ENCODE assay signal across 16 cellular contexts in genomic region chr5:62603934-62604333, GRCh38. TPM values are rescaled to one million over a fixed set of nuclear protein-coding genes. Genes with fewer than 3 reads are reported as not detected.
DNase-seq lines count a peak whose midpoint lies in the region; ATAC-seq and TF ChIP-seq lines count a peak whose summit lies in the region.
"Had no signal": no experiment of that assay in that cellular context is flagged by ENCODE, and none has a peak within 500 bp of the region (broad histone marks: within the 10 kb centered on the region; RNA-seq: fewer than 3 reads in every experiment).

No MANE protein-coding gene starts in this region.

- ATAC-seq in PC-3 = no peak
- ATAC-seq in stimulated activated naive B cell treated with anti-CD40 and anti-IgM and Interleukin-4, amounts not matched to agents 10 μg/mL and 1 μg/mL and 100 μg/mL, for 72 hours (replicated peaks) = no peak

- no peak overlapping the region for H3K4me2 ChIP-seq in PC-3 (ENCODE audit: low read length)
- H3K4me2 ChIP-seq: BLaER1 had no signal

- H4K20me1 ChIP-seq in PC-3 (ENCODE audit: low read length) = no peaks in the 10 kb centered on the region
- H4K20me1 ChIP-seq: BLaER1 had no signal

- H3K9me3 ChIP-seq in breast epithelium (no peaks in the 10 kb centered on the region), PC-3 (ENCODE audit: low read length) (no peaks in the 10 kb centered on the region)
- H3K9me3 ChIP-seq: BLaER1, Caco-2, HAP-1 had no signal

- H3K79me2 ChIP-seq in PC-3 (ENCODE audit: low read length) = no peaks in the 10 kb centered on the region

- H3K4me1 ChIP-seq in breast epithelium (no peaks in the 10 kb centered on the region), PC-3 (ENCODE audit: insufficient read depth, low read length) (peaks cover 13% of the 10 kb centered on the region)
- H3K4me1 ChIP-seq: BLaER1, Caco-2, HAP-1 had no signal

- intact Hi-C loops in MCF 10A (cut with micrococcal nuclease) (no loop called here), breast epithelium (cut with DNase I; ENCODE audit: low total_unique reads) (no loop called here), PC-3 (cut with micrococcal nuclease) (no loop called here)

- H3K9me2 ChIP-seq in PC-3 (replicated peaks; ENCODE audit: low read length) = no peaks in the 10 kb centered on the region

- H3K9me3 Mint-ChIP-seq in MCF 10A (ENCODE audit: unreplicated experiment) = peaks cover 9% of the 10 kb centered on the region
- no peaks in the 10 kb centered on the region for H3K9me3 Mint-ChIP-seq in stimulated activated naive B cell treated with anti-CD40 and anti-IgM and Interleukin-4, amounts not matched to agents 10 μg/mL and 1 μg/mL and 100 μg/mL, for 72 hours
- H3K9me3 Mint-ChIP-seq: CD8-positive, alpha-beta memory T cell; HFFc6 had no signal

- no peaks in the 10 kb centered on the region for H3K36me3 ChIP-seq in breast epithelium
- peaks cover 3% of the 10 kb centered on the region; the same call in 1 of the 2 replicates for H3K36me3 ChIP-seq in PC-3 (ENCODE audit: low read depth, low read length)

- peak; percentile 14 for DNase-seq in MCF 10A (ENCODE audit: unreplicated experiment)
- DNase-seq in breast epithelium (ENCODE audit: low spot score in 2 of 2) = no peak
- peak; percentile 23 for DNase-seq in PC-3
- DNase-seq in epithelial cell of esophagus (ENCODE audit: low read depth) = peak; percentile 22
- DNase-seq in stimulated activated naive B cell treated with anti-CD40 and anti-IgM and Interleukin-4, amounts not matched to agents 10 μg/mL and 1 μg/mL and 100 μg/mL, for 72 hours = no peak
- no peak for DNase-seq in stimulated activated CD4-positive, alpha-beta T cell treated with anti-CD3 and anti-CD28 coated beads, Interleukin-4, amount 100 ng/mL, for 24 hours
- DNase-seq in pons (ENCODE audit: low spot score) = no peak
- DNase-seq: 8988T; AML-193; Caco-2; CD8-positive, alpha-beta memory T cell; GOT3; HFFc6; KG1 had no signal

- no peak overlapping the region for H3K9ac ChIP-seq in PC-3 (ENCODE audit: low read length)
- H3K9ac ChIP-seq: BLaER1 had no signal

- TF ChIP-seq CTCF in MCF 10A (IDR thresholded peaks at IDR 0.05; ENCODE audit: unreplicated experiment) = no peak
- no peak for TF ChIP-seq CTCF in breast epithelium (IDR thresholded peaks at IDR 0.05)
- TF ChIP-seq CTCF in PC-3 (conservative IDR thresholded peaks at IDR 0.05; ENCODE audit: low read depth, low read length) = no peak
- TF ChIP-seq CTCF in epithelial cell of esophagus (IDR thresholded peaks at IDR 0.05; ENCODE audit: insufficient read depth, low read depth, low read length, missing control alignments) = no peak

- no peaks in the 10 kb centered on the region for H3K27me3 Mint-ChIP-seq in MCF 10A (ENCODE audit: insufficient read depth, unreplicated experiment)
- no peaks in the 10 kb centered on the region for H3K27me3 Mint-ChIP-seq in stimulated activated naive B cell treated with anti-CD40 and anti-IgM and Interleukin-4, amounts not matched to agents 10 μg/mL and 1 μg/mL and 100 μg/mL, for 72 hours
- H3K27me3 Mint-ChIP-seq: CD8-positive, alpha-beta memory T cell had no signal

- peaks cover 11% of the 10 kb centered on the region for H3K36me3 Mint-ChIP-seq in MCF 10A (ENCODE audit: insufficient read depth, unreplicated experiment)
- H3K36me3 Mint-ChIP-seq in stimulated activated naive B cell treated with anti-CD40 and anti-IgM and Interleukin-4, amounts not matched to agents 10 μg/mL and 1 μg/mL and 100 μg/mL, for 72 hours = peaks cover 16 to 30% of the 10 kb centered on the region in 2 donors

- H3K4me3 Mint-ChIP-seq in MCF 10A (ENCODE audit: unreplicated experiment) = no peak overlapping the region
- H3K4me3 Mint-ChIP-seq in stimulated activated naive B cell treated with anti-CD40 and anti-IgM and Interleukin-4, amounts not matched to agents 10 μg/mL and 1 μg/mL and 100 μg/mL, for 72 hours = no peak overlapping the region
- H3K4me3 Mint-ChIP-seq: CD8-positive, alpha-beta memory T cell; HFFc6 had no signal

- H3K4me1 Mint-ChIP-seq in MCF 10A (ENCODE audit: insufficient read depth, unreplicated experiment) = no peaks in the 10 kb centered on the region
- no peaks in the 10 kb centered on the region for H3K4me1 Mint-ChIP-seq in stimulated activated naive B cell treated with anti-CD40 and anti-IgM and Interleukin-4, amounts not matched to agents 10 μg/mL and 1 μg/mL and 100 μg/mL, for 72 hours

- H3K4me3 ChIP-seq in breast epithelium (no peak overlapping the region), PC-3 (ENCODE audit: low read length) (no peak overlapping the region), epithelial cell of esophagus (ENCODE audit: low read length) (no peak overlapping the region)
- H3K4me3 ChIP-seq: BLaER1, HAP-1 had no signal

- no peak overlapping the region for H3K27ac ChIP-seq in breast epithelium
- no peak overlapping the region for H3K27ac ChIP-seq in PC-3 (ENCODE audit: low read length)
- H3K27ac ChIP-seq: BLaER1 had no signal

- no peaks in the 10 kb centered on the region for H3F3A ChIP-seq in PC-3 (ENCODE audit: low read length, unreplicated experiment)

- BruUV-seq in MCF 10A (replicated peaks; lab: Mats Ljungman, UMichigan) = no TSS peak
- BruUV-seq in PC-3 (replicated peaks; lab: Mats Ljungman, UMichigan) = no TSS peak

- H2AFZ ChIP-seq in PC-3 (ENCODE audit: low read length) = no peak overlapping the region

- H3K27me3 ChIP-seq in breast epithelium (no peaks in the 10 kb centered on the region), PC-3 (ENCODE audit: low read length) (no peaks in the 10 kb centered on the region)
- H3K27me3 ChIP-seq: BLaER1 had no signal

- no peak for TF ChIP-seq POLR2A in breast epithelium (IDR thresholded peaks at IDR 0.05)

- POLR2A ChIA-PET in MCF 10A (lab: Yijun Ruan, JAX) (interaction anchor here (0.6 kb wide), 1 partner anchor 8 kb away, joined by 3 read pairs; no protein-coding TSS in a partner anchor), PC-3 (lab: Charles Lee; ENCODE audit: unreplicated experiment) (no interaction called here)

- no peak overlapping the region for H3K27ac Mint-ChIP-seq in MCF 10A (ENCODE audit: low read depth, unreplicated experiment)
- no peak overlapping the region for H3K27ac Mint-ChIP-seq in stimulated activated naive B cell treated with anti-CD40 and anti-IgM and Interleukin-4, amounts not matched to agents 10 μg/mL and 1 μg/mL and 100 μg/mL, for 72 hours
- H3K27ac Mint-ChIP-seq: HFFc6 had no signal

- CTCF ChIA-PET in MCF 10A (lab: Yijun Ruan, JAX) (no interaction called here), PC-3 (lab: Charles Lee) (no interaction called here)

RNA-seq across cellular contexts. Expression of gene LRRC70, which starts 25.3 kb away (rescaled TPM):
- 0.54 and 0.61 TPM in 2 replicates for total RNA-seq in MCF 10A (2022)
- total RNA-seq in breast epithelium = 1 to 10 TPM; 6.4 to 9.5 (median 8.6) TPM
- total RNA-seq in PC-3 (2014; rRNA removed) = 1.5 and 1.6 TPM in 2 replicates

Comparison
In these comparisons a context has a peak if more than half of its experiments do, and no peak if none do; other contexts are left out.
1. DNase-seq: peak in MCF 10A (single experiment), PC-3 (single experiment) and epithelial cell of esophagus (single experiment); none in breast epithelium (0 of 2), stimulated activated naive B cell treated with anti-CD40 and anti-IgM and Interleukin-4, amounts not matched to agents 10 μg/mL and 1 μg/mL and 100 μg/mL, for 72 hours (single experiment), stimulated activated CD4-positive, alpha-beta T cell treated with anti-CD3 and anti-CD28 coated beads, Interleukin-4, amount 100 ng/mL, for 24 hours (single experiment) and pons (single experiment).